Comparison of ENCODE assay signal across 1 cellular context in genomic region chr7:20331231-20331880, GRCh38.
TF ChIP-seq lines count a peak whose summit lies in the region.

No MANE protein-coding gene starts in this region.

TF ChIP-seq in HepG2, 621 proteins besides CTCF, POLR2A, EP300 and RAD21 (continued from another document):
- TF ChIP-seq, protein P1, sequence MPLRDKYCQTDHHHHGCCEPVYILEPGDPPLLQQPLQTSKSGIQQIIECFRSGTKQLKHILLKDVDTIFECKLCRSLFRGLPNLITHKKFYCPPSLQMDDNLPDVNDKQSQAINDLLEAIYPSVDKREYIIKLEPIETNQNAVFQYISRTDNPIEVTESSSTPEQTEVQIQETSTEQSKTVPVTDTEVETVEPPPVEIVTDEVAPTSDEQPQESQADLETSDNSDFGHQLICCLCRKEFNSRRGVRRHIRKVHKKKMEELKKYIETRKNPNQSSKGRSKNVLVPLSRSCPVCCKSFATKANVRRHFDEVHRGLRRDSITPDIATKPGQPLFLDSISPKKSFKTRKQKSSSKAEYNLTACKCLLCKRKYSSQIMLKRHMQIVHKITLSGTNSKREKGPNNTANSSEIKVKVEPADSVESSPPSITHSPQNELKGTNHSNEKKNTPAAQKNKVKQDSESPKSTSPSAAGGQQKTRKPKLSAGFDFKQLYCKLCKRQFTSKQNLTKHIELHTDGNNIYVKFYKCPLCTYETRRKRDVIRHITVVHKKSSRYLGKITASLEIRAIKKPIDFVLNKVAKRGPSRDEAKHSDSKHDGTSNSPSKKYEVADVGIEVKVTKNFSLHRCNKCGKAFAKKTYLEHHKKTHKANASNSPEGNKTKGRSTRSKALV (CRISPR knock-in tag; IDR thresholded peaks at IDR 0.05): peak; percentile 24; the same call in 1 of the 2 replicates
- TF ChIP-seq ZNF501 (CRISPR knock-in tag; IDR thresholded peaks at IDR 0.05) (peak; percentile 54; the same call in 1 of the 2 replicates), ZNF451 (CRISPR knock-in tag; IDR thresholded peaks at IDR 0.05) (0 out of 2 replicates have a peak, but pooled peaks have one; percentile 15), TARDBP (CRISPR knock-in tag; IDR thresholded peaks at IDR 0.05) (no peak), KDM5B (CRISPR knock-in tag; IDR thresholded peaks at IDR 0.05; ENCODE audit: borderline replicate concordance) (0 out of 2 replicates have a peak, but pooled peaks have one; percentile 42), HNRNPLL (IDR thresholded peaks at IDR 0.05; ENCODE audit: low read depth, low read length, poor library complexity, severe bottlenecking) (peak; percentile 20), ZBTB14 (CRISPR knock-in tag; IDR thresholded peaks at IDR 0.05) (peak; percentile 52; the same call in 1 of the 2 replicates), ZNF607 (CRISPR knock-in tag; IDR thresholded peaks at IDR 0.05; ENCODE audit: borderline replicate concordance) (no peak), BCL6 (CRISPR knock-in tag; IDR thresholded peaks at IDR 0.05) (peak; percentile 34; the same call in 1 of the 2 replicates)
